In the genomic region with DNA sequence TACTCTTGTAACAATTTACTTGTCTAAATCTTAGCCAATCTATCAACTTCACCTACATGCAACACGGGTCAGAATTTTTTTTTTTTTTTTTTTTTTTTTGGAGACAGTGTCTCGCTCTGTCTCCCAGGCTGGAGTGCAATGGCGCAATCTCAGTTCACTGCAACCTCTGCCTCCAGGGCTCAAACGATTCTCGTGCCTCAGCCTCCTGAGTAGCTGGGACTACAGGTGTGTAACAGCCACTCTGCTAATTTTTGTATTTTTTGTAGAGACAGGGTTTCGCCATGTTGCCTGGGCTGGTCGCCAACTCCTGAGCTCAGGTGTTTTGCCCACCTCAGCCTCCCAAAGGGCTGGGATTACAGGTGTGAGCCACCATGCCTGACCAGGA, we compare ENCODE assay signal across 12 cellular contexts. TPM values are rescaled to one million over a fixed set of nuclear protein-coding genes. Genes with fewer than 3 reads are reported as not detected.
"Had no signal": no experiment of that assay in that cellular context is flagged by ENCODE, and none has a peak within 500 bp of the region (broad histone marks: within the 10 kb centered on the region; RNA-seq: fewer than 3 reads in every experiment).

No MANE protein-coding gene starts in this region.

RNA-seq across cellular contexts. Expression of gene ANKRD29, which starts 49.6 kb away (rescaled TPM):
- total RNA-seq: activated B cell treated with CpG ODN at 0.5 μM for 24 hours; activated CD4-positive, alpha-beta memory T cell treated with anti-CD3 and anti-CD28 coated beads for 36 hours; activated CD4-positive, alpha-beta T cell treated with anti-CD3 and anti-CD28 coated beads, Interleukin-2, amount 10 ng/mL, durations not matched to agents 24 days and 14 days; activated CD8-positive, alpha-beta memory T cell treated with anti-CD3 and anti-CD28 coated beads for 36 hours; activated CD8-positive, alpha-beta T cell treated with anti-CD3 and anti-CD28 coated beads for 36 hours; activated naive CD4-positive, alpha-beta T cell treated with anti-CD3 and anti-CD28 coated beads for 36 hours; activated naive CD4-positive, alpha-beta T cell treated with anti-CD3 and anti-CD28 coated beads, Interleukin-2, amount 50 U/mL, for 72 hours; activated naive CD8-positive, alpha-beta T cell treated with anti-CD3 and anti-CD28 coated beads for 36 hours; activated T-cell treated with anti-CD3 and anti-CD28 coated beads, Interleukin-2, amount 50 U/mL, for 4 hours; activated T-cell treated with anti-CD3 and anti-CD28 coated beads, Interleukin-2, amount 50 U/mL, for 72 hours; activated T-helper 1 cell treated with anti-CD3 and anti-CD28 coated beads, Interleukin-12 subunit alpha, Interleukin-12 subunit beta, Interleukin-2, Interleukin-4 antibody, amounts not matched to agents 30 ng/mL and 10 ng/mL and 1 ng/mL, durations not matched to agents 14 hours and 24 hours and 36 hours; activated T-helper 17 cell treated with anti-CD3 and anti-CD28 coated beads, Interleukin-2, amount 50 U/mL, for 72 hours had no signal
